ENCODE assay signal across 1 cellular context in genomic region chr7:732556-732955, GRCh38.
TF ChIP-seq lines count a peak whose summit lies in the region.

No MANE protein-coding gene starts in this region.

TF ChIP-seq in HepG2, 621 proteins besides CTCF, POLR2A, EP300 and RAD21:
- TF ChIP-seq KLF15 (CRISPR knock-in tag; IDR thresholded peaks at IDR 0.05; ENCODE audit: borderline replicate concordance), result no peak
- no peak for TF ChIP-seq ZBTB44 (CRISPR knock-in tag; IDR thresholded peaks at IDR 0.05)
- TF ChIP-seq ZNF256 (CRISPR knock-in tag; conservative IDR thresholded peaks at IDR 0.05), result no peak
- TF ChIP-seq KLF11 (CRISPR knock-in tag; IDR thresholded peaks at IDR 0.05), result 0 out of 2 replicates have a peak, but pooled peaks have one; percentile 11
- TF ChIP-seq KLF12 (CRISPR knock-in tag; IDR thresholded peaks at IDR 0.05; ENCODE audit: borderline replicate concordance), result 0 out of 2 replicates have a peak, but pooled peaks have one; percentile 23
- TF ChIP-seq ZNF646 (CRISPR knock-in tag; IDR thresholded peaks at IDR 0.05), result 0 out of 2 replicates have a peak, but pooled peaks have one; percentile 2
- TF ChIP-seq ZSCAN31 (CRISPR knock-in tag; IDR thresholded peaks at IDR 0.05; ENCODE audit: low read depth), result 0 out of 2 replicates have a peak, but pooled peaks have one; percentile 14
- peak; percentile 5; the same call in 1 of the 2 replicates for TF ChIP-seq FOXA3 (CRISPR knock-in tag; IDR thresholded peaks at IDR 0.05)
- 0 out of 2 replicates have a peak, but pooled peaks have one; percentile 7 for TF ChIP-seq IKZF5 (CRISPR knock-in tag; IDR thresholded peaks at IDR 0.05)
- TF ChIP-seq ERF (CRISPR knock-in tag; IDR thresholded peaks at IDR 0.05), result no peak
